In the genomic region with DNA sequence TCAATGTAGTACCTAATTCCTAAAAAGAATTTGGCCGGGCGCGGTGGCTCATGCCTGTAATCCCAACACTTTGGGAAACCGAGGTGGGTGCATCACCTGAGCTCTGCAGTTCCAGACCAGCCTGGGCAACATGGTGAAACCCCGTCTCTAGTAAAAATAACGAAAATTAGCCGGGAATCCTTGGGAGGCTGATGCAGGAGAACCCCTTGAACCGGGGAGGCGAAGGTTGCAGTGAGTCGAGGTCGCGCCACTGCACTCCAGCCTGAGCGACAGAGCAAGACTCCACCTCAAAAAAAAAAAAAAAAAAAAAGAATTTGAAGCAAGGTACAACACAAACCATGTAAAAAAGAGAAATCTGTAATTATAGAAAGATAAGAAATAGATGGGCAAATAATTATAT, we compare ENCODE assay signal across 8 cellular contexts. TPM values are rescaled to one million over a fixed set of nuclear protein-coding genes. Genes with fewer than 3 reads are reported as not detected.
DNase-seq lines count a peak whose midpoint lies in the region; TF ChIP-seq lines count a peak whose summit lies in the region.
"Not testable (repeated sequence)": the region's sequence is repeated elsewhere in the genome, so short reads cannot be mapped to it uniquely, and the experiment has no call there.

No MANE protein-coding gene starts in this region.

- not testable (repeated sequence) for H2AFZ ChIP-seq in mammary epithelial cell (ENCODE audit: low read depth, low read length)

- TF ChIP-seq CTCF in AG04450 (IDR thresholded peaks at IDR 0.05; ENCODE audit: low read depth, low read length); HFF-Myc (IDR thresholded peaks at IDR 0.05; ENCODE audit: low read depth, low read length, missing control alignments); mammary epithelial cell (conservative IDR thresholded peaks at IDR 0.05 in 1 of 2, IDR thresholded peaks at IDR 0.05 in 1 of 2; ENCODE audit: extremely low read depth in 1 of 2, insufficient read depth in 1 of 2, low read depth in 1 of 2, low read length in 2 of 2); fibroblast of mammary gland (conservative IDR thresholded peaks at IDR 0.05; ENCODE audit: control insufficient read depth, insufficient read depth, low read depth, low read length); kidney epithelial cell (IDR thresholded peaks at IDR 0.05; ENCODE audit: insufficient read depth, low read length, poor library complexity, severe bottlenecking); osteocyte (IDR thresholded peaks at IDR 0.05); suprapubic skin (IDR thresholded peaks at IDR 0.05): not testable (repeated sequence)

- POLR2A ChIA-PET in AG04450 (lab: Yijun Ruan, JAX): not testable (repeated sequence)

- not testable (repeated sequence) for H4K20me1 ChIP-seq in mammary epithelial cell (ENCODE audit: insufficient read depth, low read length)

- H3K79me2 ChIP-seq in mammary epithelial cell (ENCODE audit: insufficient read depth, low read length): peaks cover 34% of the 10 kb centered on the region

- TSS peak; percentile 34 for BruUV-seq in mammary epithelial cell (replicated peaks; lab: Mats Ljungman, UMichigan)

- TF ChIP-seq EP300 in suprapubic skin (IDR thresholded peaks at IDR 0.05): not testable (repeated sequence)

- H3K4me3 ChIP-seq in AG04450 (ENCODE audit: low read depth, low read length) (peak overlapping the region; percentile 94), HFF-Myc (replicated peaks; ENCODE audit: low read depth, low read length) (peak overlapping the region; percentile 83), SJSA1 (peak overlapping the region; percentile 93; the same call in 1 of the 2 replicates), mammary epithelial cell (replicated peaks in 1 of 3; ENCODE audit: insufficient read depth in 1 of 3, low read depth in 2 of 3, low read length in 3 of 3) (peak overlapping the region in 2 of 3 experiments; percentile 88 to 93), fibroblast of mammary gland (ENCODE audit: control insufficient read depth, low read depth, low read length) (peak overlapping the region; percentile 93), kidney epithelial cell (ENCODE audit: low read depth, low read length) (peak overlapping the region; percentile 85), suprapubic skin (peak overlapping the region; percentile 95)

- H3K9ac ChIP-seq in mammary epithelial cell (ENCODE audit: insufficient read depth, low read length): peak overlapping the region; percentile 72

- H3K4me3 Mint-ChIP-seq in osteocyte (ENCODE audit: unreplicated experiment): peak overlapping the region; percentile 99

- H3K4me2 ChIP-seq in mammary epithelial cell (ENCODE audit: insufficient read depth, low read depth, low read length): peak overlapping the region; percentile 91

- dilution Hi-C loops in mammary epithelial cell (cut with HindIII; ENCODE audit: low sequenced_read_pairs): not testable (repeated sequence)

- not testable (repeated sequence) for DNase-seq in AG04450 (ENCODE audit: low read depth, low spot score); HFF-Myc (ENCODE audit: extremely low read depth, low read depth); SJSA1 (ENCODE audit: low read depth in 1 of 2, low spot score in 2 of 2); mammary epithelial cell; fibroblast of mammary gland (ENCODE audit: low read depth); kidney epithelial cell (ENCODE audit: low read depth); osteocyte (ENCODE audit: extremely low spot score, unreplicated experiment); suprapubic skin (ENCODE audit: low spot score in 2 of 2)

- H3K27me3 ChIP-seq in AG04450 (ENCODE audit: control insufficient read depth, insufficient read depth, low read length); SJSA1 (replicated peaks); mammary epithelial cell (ENCODE audit: insufficient read depth, low read length); kidney epithelial cell (ENCODE audit: control insufficient read depth, insufficient read depth, low read length); suprapubic skin: not testable (repeated sequence)

- not testable (repeated sequence) for H3K9me3 ChIP-seq in AG04450 (ENCODE audit: control insufficient read depth, insufficient read depth, low read length); SJSA1 (replicated peaks); mammary epithelial cell (replicated peaks; ENCODE audit: insufficient read depth, low read length); suprapubic skin

- H3K27me3 Mint-ChIP-seq in osteocyte (ENCODE audit: unreplicated experiment): not testable (repeated sequence)

- not testable (repeated sequence) for H3K36me3 Mint-ChIP-seq in osteocyte (ENCODE audit: unreplicated experiment)

- intact Hi-C loops in mammary epithelial cell (cut with micrococcal nuclease): loop anchor here (5.0 kb wide), 2 partner anchors 185 to 365 kb away; partner anchors contain the start of genes CLNS1A, KCTD21 and USP35

- H3K36me3 ChIP-seq in SJSA1; mammary epithelial cell (ENCODE audit: insufficient read depth, low read length); kidney epithelial cell (ENCODE audit: control insufficient read depth, insufficient read depth, low read length); suprapubic skin: not testable (repeated sequence)

- CTCF ChIA-PET in AG04450 (lab: Charles Lee); mammary epithelial cell (lab: Charles Lee; ENCODE audit: low non-redundant PET): not testable (repeated sequence)

- H3K27ac ChIP-seq in AG04450 (ENCODE audit: low read depth, low read length); SJSA1; mammary epithelial cell (ENCODE audit: insufficient read depth, low read depth, low read length); suprapubic skin: not testable (repeated sequence)

- H3K4me1 Mint-ChIP-seq in osteocyte (ENCODE audit: unreplicated experiment): peaks cover 34% of the 10 kb centered on the region

- not testable (repeated sequence) for H3K4me1 ChIP-seq in SJSA1 (replicated peaks); mammary epithelial cell (ENCODE audit: insufficient read depth, low read length)
- peaks cover 34% of the 10 kb centered on the region for H3K4me1 ChIP-seq in suprapubic skin

- in situ Hi-C loops in mammary epithelial cell (cut with MboI; ENCODE audit: low sequenced_read_pairs in 2 of 2): not testable (repeated sequence)

- TF ChIP-seq POLR2A in suprapubic skin (IDR thresholded peaks at IDR 0.05): not testable (repeated sequence)

- H3K9me3 Mint-ChIP-seq in osteocyte (ENCODE audit: unreplicated experiment): not testable (repeated sequence)

- H3K27ac Mint-ChIP-seq in osteocyte (ENCODE audit: unreplicated experiment): not testable (repeated sequence)

- 74% methylated on average over 9 of the region's 13 CpGs for WGBS in mammary epithelial cell (ENCODE audit: low coverage, missing lambda C conversion rate)
- WGBS in suprapubic skin: 60% methylated on average over 13 of the region's 13 CpGs

RNA-seq across cellular contexts. Expression of gene AAMDC, which starts 1.2 kb away (rescaled TPM):
- polyA plus RNA-seq in AG04450 (2011; rRNA removed) (45.9 and 57.7 TPM in 2 replicates), mammary epithelial cell (14.8 TPM)
- polyA minus RNA-seq in AG04450 (2011; rRNA and poly(A)+ RNA removed): 8.8 and 12.7 TPM in 2 replicates
- total RNA-seq in SJSA1 (2014; rRNA removed; shearing (Covaris generic)): 34.5 and 52.8 TPM in 2 replicates
- total RNA-seq in mammary epithelial cell (10 to 100 TPM in 1 of 2 donors, 1 to 10 TPM in 1; 7.8 to 14.0 TPM), kidney epithelial cell (12.4 and 16.1 TPM in 2 replicates), osteocyte (38.0 and 43.8 TPM in 2 replicates), suprapubic skin (10 to 100 TPM; 14.6 to 47.9 (median 36.7) TPM)
- not detected for polyA minus RNA-seq in mammary epithelial cell

RNA-seq across cellular contexts. Expression of gene RSF1, which starts 1.6 kb away (rescaled TPM):
- polyA plus RNA-seq in AG04450 (2011; rRNA removed) (26.5 and 26.8 TPM in 2 replicates), mammary epithelial cell (13.4 TPM)
- polyA minus RNA-seq in AG04450 (2011; rRNA and poly(A)+ RNA removed): 46.9 and 47.4 TPM in 2 replicates
- 9.5 and 10.6 TPM in 2 replicates for total RNA-seq in SJSA1 (2014; rRNA removed; shearing (Covaris generic))
- total RNA-seq in mammary epithelial cell (10 to 100 TPM; 23.0 to 46.6 TPM), kidney epithelial cell (27.5 and 31.3 TPM in 2 replicates), osteocyte (74.2 and 85.6 TPM in 2 replicates), suprapubic skin (100 to 1,000 TPM in 1 of 4 donors, 10 to 100 TPM in 3; 27.5 to 121 (median 45.5) TPM)
- polyA minus RNA-seq in mammary epithelial cell: 43.5 TPM
